21 cellular contexts compared by ENCODE assay signal in genomic region chr12:3583656-3584334, GRCh38.
DNase-seq lines count a peak whose midpoint lies in the region; ATAC-seq, FAIRE-seq and TF ChIP-seq lines count a peak whose summit lies in the region.
"Had no signal": no experiment of that assay in that cellular context is flagged by ENCODE, and none has a peak within 500 bp of the region (broad histone marks: within the 10 kb centered on the region; RNA-seq: fewer than 3 reads in every experiment).

No MANE protein-coding gene starts in this region.

- no peak for TF ChIP-seq RAD21 in H1 (IDR thresholded peaks at IDR 0.05 in 1 of 2, conservative IDR thresholded peaks at IDR 0.05 in 1 of 2; ENCODE audit: low read depth in 2 of 2, low read length in 2 of 2)

- H4K5ac ChIP-seq in H1 (ENCODE audit: insufficient read length, low read depth, low read length): no peak overlapping the region

- no peak overlapping the region for H4K91ac ChIP-seq in H1 (replicated peaks; ENCODE audit: insufficient read length, low read length)

- H3K18ac ChIP-seq in H1 (ENCODE audit: extremely low read depth, low read length): no peak overlapping the region

- no peak overlapping the region for H2BK20ac ChIP-seq in H1 (ENCODE audit: low read length)

- H3K27ac ChIP-seq in HEK293 (ENCODE audit: extremely low read depth, low read depth, low read length) (no peak overlapping the region), H1 (ENCODE audit: low read depth, low read length) (no peak overlapping the region), upper lobe of right lung (no peak overlapping the region)
- H3K27ac ChIP-seq: 22Rv1; A549; BLaER1 treated with 17β-estradiol and CSF1 and Interleukin-3, amounts not matched to agents 10 nM and 100 nM; C4-2B had no signal

- no peak for TF ChIP-seq EP300 in H1 (IDR thresholded peaks at IDR 0.05; ENCODE audit: borderline replicate concordance in 1 of 2, low read depth in 2 of 2, low read length in 2 of 2)

- H3K14ac ChIP-seq in H1 (ENCODE audit: insufficient read length): no peak overlapping the region

- H2AK5ac ChIP-seq in H1 (ENCODE audit: low read depth, low read length): no peak overlapping the region

- no peak overlapping the region for H2AFZ ChIP-seq in H1 (ENCODE audit: low read length)

- no peak overlapping the region for H2BK5ac ChIP-seq in H1 (ENCODE audit: low read depth, low read length)

- TF ChIP-seq POLR2A in H1 (IDR thresholded peaks at IDR 0.05; ENCODE audit: control extremely low read depth in 1 of 2, low read depth in 2 of 2, low read length in 2 of 2) (no peak), H54 (IDR thresholded peaks at IDR 0.05; ENCODE audit: low read depth, low read length) (no peak)

- DNase-seq in H1 (ENCODE audit: low read depth in 1 of 2, low spot score in 2 of 2) (no peak), upper lobe of right lung (peak; percentile 49), NCI-H1048 (lab: John Stamatoyannopoulos, UW) (no peak), GM13977 (ENCODE audit: low spot score) (no peak), H54 (ENCODE audit: insufficient read length, low spot score) (no peak)
- DNase-seq: AML-193; Caco-2; Calu3; CD4-positive, alpha-beta T cell; CD8-positive, alpha-beta T cell; DMS79 treated with DMSO at 0.1 percent for 48 hours; GF-D8 had no signal

- no peaks in the 10 kb centered on the region for H3K27me3 ChIP-seq in H1 (replicated peaks in 1 of 4; ENCODE audit: control insufficient read depth in 3 of 4, extremely low read depth in 1 of 4, insufficient read depth in 3 of 4, low read length in 3 of 4)
- no peaks in the 10 kb centered on the region for H3K27me3 ChIP-seq in upper lobe of right lung
- H3K27me3 ChIP-seq: BLaER1 treated with 17β-estradiol and CSF1 and Interleukin-3, amounts not matched to agents 10 nM and 100 nM had no signal

- no peak overlapping the region for H3K4me3 ChIP-seq in HEK293 (ENCODE audit: low read depth, low read length)
- no peak overlapping the region for H3K4me3 ChIP-seq in H1 (ENCODE audit: extremely low read depth in 1 of 4, insufficient read depth in 2 of 4, low read depth in 3 of 4, low read length in 4 of 4)
- no peak overlapping the region for H3K4me3 ChIP-seq in upper lobe of right lung
- H3K4me3 ChIP-seq: A549; BLaER1 treated with 17β-estradiol and CSF1 and Interleukin-3, amounts not matched to agents 10 nM and 100 nM had no signal

- H3K23ac ChIP-seq in H1 (ENCODE audit: insufficient read length): no peak overlapping the region

- no peaks in the 10 kb centered on the region for H3K79me2 ChIP-seq in H1 (ENCODE audit: control insufficient read depth in 1 of 2, insufficient read depth in 2 of 2, low read length in 2 of 2)

- intact Hi-C loops in upper lobe of right lung (cut with DNase I): no loop called here

- H4K20me1 ChIP-seq in H1 (replicated peaks in 1 of 2; ENCODE audit: control insufficient read depth in 1 of 2, insufficient read depth in 2 of 2, low read length in 2 of 2): no peaks in the 10 kb centered on the region
- H4K20me1 ChIP-seq: BLaER1 treated with 17β-estradiol and CSF1 and Interleukin-3, amounts not matched to agents 10 nM and 100 nM had no signal

- H2BK15ac ChIP-seq in H1 (ENCODE audit: low read length): no peak overlapping the region

- no peak overlapping the region for H3K4ac ChIP-seq in H1 (replicated peaks; ENCODE audit: insufficient read length, low read depth, low read length)

- ATAC-seq in upper lobe of right lung: no peak
- ATAC-seq: A549; CD8-positive, alpha-beta T cell had no signal

- H3K4me1 ChIP-seq in HEK293 (ENCODE audit: control insufficient read depth, insufficient read depth, low read length) (no peaks in the 10 kb centered on the region), H1 (replicated peaks in 1 of 4; ENCODE audit: control insufficient read depth in 3 of 4, insufficient read depth in 4 of 4, low read length in 3 of 4) (peaks cover 2 to 9% (median 3%) of the 10 kb centered on the region in 4 experiments; a peak in 6 of 7 replicates), upper lobe of right lung (no peaks in the 10 kb centered on the region)
- H3K4me1 ChIP-seq: A549 had no signal

- no peak overlapping the region for H3K9ac ChIP-seq in H1 (replicated peaks in 1 of 4; ENCODE audit: extremely low read depth in 1 of 4, low read depth in 3 of 4, low read length in 3 of 4)
- H3K9ac ChIP-seq: BLaER1 treated with 17β-estradiol and CSF1 and Interleukin-3, amounts not matched to agents 10 nM and 100 nM had no signal

- TF ChIP-seq CTCF in HEK293 (tag by site-specific recombination; IDR thresholded peaks at IDR 0.05) (no peak), H1 (IDR thresholded peaks at IDR 0.05; ENCODE audit: control extremely low read depth in 1 of 3, insufficient read depth in 1 of 3, low read depth in 1 of 3, low read length in 3 of 3) (no peak), upper lobe of right lung (IDR thresholded peaks at IDR 0.05) (no peak), GM13977 (IDR thresholded peaks at IDR 0.05; ENCODE audit: extremely low read depth, insufficient read depth, missing control alignments) (no peak)

- no peak for FAIRE-seq in H1 (lab: Jason Lieb, UNC)
- no peak for FAIRE-seq in H54 (lab: Jason Lieb, UNC)
- FAIRE-seq: A549, D721Med, G401.6, GM12891, GM18507 had no signal

- CTCF ChIA-PET in HEK293 (lab: Yijun Ruan, JAX): no interaction called here
- CTCF ChIA-PET in H1 (lab: Charles Lee; ENCODE audit: partially characterized antibody): no interaction called here

- H3K4me2 ChIP-seq in H1 (ENCODE audit: insufficient read depth in 1 of 2, low read depth in 2 of 2, low read length in 2 of 2): no peak overlapping the region
- H3K4me2 ChIP-seq: A549 had no signal

- H3K9me3 ChIP-seq in HEK293 (ENCODE audit: control insufficient read depth, insufficient read depth, low read depth, low read length) (no peaks in the 10 kb centered on the region), H1 (ENCODE audit: insufficient read depth in 2 of 2, low read depth in 1 of 2, low read length in 1 of 2) (peaks cover 2 to 6% of the 10 kb centered on the region in 2 experiments; a peak in 2 of 4 replicates), upper lobe of right lung (no peaks in the 10 kb centered on the region)
- H3K9me3 ChIP-seq: A549, Caco-2 had no signal

- H4K8ac ChIP-seq in H1 (ENCODE audit: extremely low read depth, insufficient read depth, low read length): peak overlapping the region; percentile 62; the same call in 1 of the 2 replicates

- WGBS in H1 (ENCODE audit: extremely low coverage in 1 of 2, insufficient coverage in 1 of 2, insufficient read length in 1 of 2, insufficient replicate concordance in 2 of 2, low coverage in 1 of 2, low lambda C conversion rate in 2 of 2, missing lambda C conversion rate in 1 of 2), 2 experiments: 89% methylated on average over 8 of the region's 8 CpGs; no CpG with 5 or more reads in 1 of the 2 experiments

- no peak overlapping the region for H2BK12ac ChIP-seq in H1 (ENCODE audit: low read depth, low read length)

- H3K36me3 ChIP-seq in HEK293 (ENCODE audit: control insufficient read depth in 2 of 2, insufficient read depth in 1 of 2, low read length in 2 of 2): no peaks in the 10 kb centered on the region
- no peaks in the 10 kb centered on the region; a peak in 1 of 8 replicates for H3K36me3 ChIP-seq in H1 (ENCODE audit: control insufficient read depth in 2 of 4, insufficient read depth in 4 of 4, low read length in 3 of 4)
- no peaks in the 10 kb centered on the region for H3K36me3 ChIP-seq in upper lobe of right lung
- H3K36me3 ChIP-seq: BLaER1 treated with 17β-estradiol and CSF1 and Interleukin-3, amounts not matched to agents 10 nM and 100 nM had no signal

- POLR2A ChIA-PET in HEK293 (lab: Yijun Ruan, JAX): no interaction called here
- POLR2A ChIA-PET in H1 (lab: Charles Lee; ENCODE audit: partially characterized antibody): no interaction called here

- H2BK120ac ChIP-seq in H1 (replicated peaks; ENCODE audit: low read depth, low read length): no peak overlapping the region

- in situ Hi-C loops in GM13977 (cut with MboI; ENCODE audit: low pct_unique_long_range_greater_than_20kb, low sequenced_read_pairs, unreplicated experiment): no loop called here

- no peak overlapping the region for H3K56ac ChIP-seq in H1 (replicated peaks; ENCODE audit: insufficient read length, low read depth, low read length)

- no peaks in the 10 kb centered on the region for H3K23me2 ChIP-seq in H1 (ENCODE audit: low read depth, low read length)

- no peaks in the 10 kb centered on the region for H3K79me1 ChIP-seq in H1 (ENCODE audit: low read depth, low read length)

TF ChIP-seq in HEK293, 187 proteins besides CTCF, POLR2A, EP300 and RAD21:
- TF ChIP-seq ZNF548 (tag by site-specific recombination; IDR thresholded peaks at IDR 0.05) (peak; percentile 97), ZNF433 (tag by site-specific recombination; IDR thresholded peaks at IDR 0.05; ENCODE audit: low read depth) (no peak)

TF ChIP-seq in H1, 55 proteins besides CTCF, POLR2A, EP300 and RAD21:
- TF ChIP-seq EGR1 (IDR thresholded peaks at IDR 0.05; ENCODE audit: borderline replicate concordance, low read depth, low read length) (no peak), RXRA (IDR thresholded peaks at IDR 0.05; ENCODE audit: insufficient read depth, low read depth, low read length) (no peak), SAP30 (IDR thresholded peaks at IDR 0.05; ENCODE audit: insufficient read depth, insufficient replicate concordance, low read length) (no peak), EZH2 (IDR thresholded peaks at IDR 0.05; ENCODE audit: low read depth, low read length, severe bottlenecking) (no peak), RBBP5 (IDR thresholded peaks at IDR 0.05; ENCODE audit: borderline replicate concordance, low read depth, low read length) (no peak), FOSL1 (IDR thresholded peaks at IDR 0.05; ENCODE audit: insufficient read depth, low read depth, low read length) (no peak), CEBPB (IDR thresholded peaks at IDR 0.05; ENCODE audit: low read depth, low read length) (no peak), SRF (IDR thresholded peaks at IDR 0.05; ENCODE audit: low read depth, low read length) (no peak), GTF2F1 (IDR thresholded peaks at IDR 0.05; ENCODE audit: borderline replicate concordance, low read depth, low read length) (no peak), JUN (IDR thresholded peaks at IDR 0.05; ENCODE audit: low read depth, low read length) (no peak), CBX5 (IDR thresholded peaks at IDR 0.05; ENCODE audit: low read depth, low read length) (no peak), SIX5 (IDR thresholded peaks at IDR 0.05; ENCODE audit: low read depth, low read length) (no peak), NANOG (IDR thresholded peaks at IDR 0.05; ENCODE audit: insufficient read depth, low read depth, low read length, poor library complexity, severe bottlenecking) (no peak), CHD1 (IDR thresholded peaks at IDR 0.05; ENCODE audit: low read depth, low read length) (no peak)
